ENCODE assay signal across 8 cellular contexts in genomic region chr6:166253277-166254229, GRCh38. TPM values are rescaled to one million over a fixed set of nuclear protein-coding genes. Genes with fewer than 3 reads are reported as not detected.
DNase-seq lines count a peak whose midpoint lies in the region; ATAC-seq, FAIRE-seq and TF ChIP-seq lines count a peak whose summit lies in the region.

No MANE protein-coding gene starts in this region.

- CTCF ChIA-PET in activated B cell treated with CpG ODN at 0.5 μM for 24 hours (lab: Charles Lee), result no interaction called here

- H3K4me3 Mint-ChIP-seq in activated B cell treated with CpG ODN at 0.5 μM for 24 hours (peak overlapping the region; percentile 77), progenitor cell of endocrine pancreas (ENCODE audit: low read depth) (peak overlapping the region; percentile 66)

- H3K4me1 Mint-ChIP-seq in activated B cell treated with CpG ODN at 0.5 μM for 24 hours (peaks cover 17% of the 10 kb centered on the region), progenitor cell of endocrine pancreas (ENCODE audit: low read depth) (no peaks in the 10 kb centered on the region)

- H3K27me3 Mint-ChIP-seq in activated B cell treated with CpG ODN at 0.5 μM for 24 hours (peaks cover 16% of the 10 kb centered on the region), progenitor cell of endocrine pancreas (peaks cover 58% of the 10 kb centered on the region)

- peak; percentile 23 for DNase-seq in activated T-cell treated with anti-CD3 and anti-CD28 coated beads for 24 hours (ENCODE audit: low read depth)
- DNase-seq in activated T-cell treated with anti-CD3 and anti-CD28 coated beads, Interleukin-2, amount 50 U/mL, for 1 hour, result no peak
- DNase-seq in activated B cell treated with CpG ODN at 0.5 μM for 24 hours, result peak; percentile 40
- DNase-seq in frontal cortex (ENCODE audit: low spot score in 2 of 2), result peak; percentile 42 to 44
- no peak for DNase-seq in progenitor cell of endocrine pancreas (ENCODE audit: low spot score, unreplicated experiment)
- no peak for DNase-seq in lower leg skin (ENCODE audit: low spot score in 2 of 2)
- no peak for DNase-seq in NCI-H226

- no peak overlapping the region for H3K4me3 ChIP-seq in lower leg skin (ENCODE audit: low read depth, poor library complexity, severe bottlenecking)

- no peak for TF ChIP-seq POLR2A in lower leg skin (IDR thresholded peaks at IDR 0.05)

- no peak for FAIRE-seq in frontal cortex (lab: Jason Lieb, UNC)

- intact Hi-C loops in activated B cell treated with CpG ODN at 0.5 μM for 24 hours (cut with micrococcal nuclease), result loop anchor here (10.0 kb wide), 1 partner anchor 89 kb away; the partner anchor contains the start of gene TBXT
- intact Hi-C loops in lower leg skin (cut with DNase I; ENCODE audit: low total_unique reads), result no loop called here

- WGBS in lower leg skin, 2 donors, result 3 to 4% methylated on average over 63 to 65 of the region's 67 CpGs

- POLR2A ChIA-PET in activated B cell treated with CpG ODN at 0.5 μM for 24 hours (lab: Charles Lee), result interaction anchor here (0.6 to 0.7 kb wide), 3 partner anchors 23 to 332 kb away, joined by 3 to 6 read pairs (median 3); partner anchors contain the start of gene PRR18

- peaks cover 3% of the 10 kb centered on the region for H3K9me3 Mint-ChIP-seq in activated B cell treated with CpG ODN at 0.5 μM for 24 hours
- H3K9me3 Mint-ChIP-seq in progenitor cell of endocrine pancreas (ENCODE audit: low read depth), result no peaks in the 10 kb centered on the region

- H3K27ac Mint-ChIP-seq in activated B cell treated with CpG ODN at 0.5 μM for 24 hours, result no peak overlapping the region
- no peak overlapping the region for H3K27ac Mint-ChIP-seq in progenitor cell of endocrine pancreas

- ATAC-seq in activated B cell treated with CpG ODN at 0.5 μM for 24 hours (ENCODE audit: low read depth) (peak; percentile 66), GM21528 (IDR thresholded peaks at IDR 0.05; ENCODE audit: low FRiP score, unreplicated experiment) (no peak)

- TF ChIP-seq CTCF in activated B cell treated with CpG ODN at 0.5 μM for 24 hours (IDR thresholded peaks at IDR 0.05) (no peak), progenitor cell of endocrine pancreas (IDR thresholded peaks at IDR 0.05; ENCODE audit: unreplicated experiment) (no peak), lower leg skin (IDR thresholded peaks at IDR 0.05) (no peak)

- H3K36me3 Mint-ChIP-seq in activated B cell treated with CpG ODN at 0.5 μM for 24 hours (ENCODE audit: low read depth) (no peaks in the 10 kb centered on the region), progenitor cell of endocrine pancreas (ENCODE audit: insufficient read depth) (no peaks in the 10 kb centered on the region)

RNA-seq across cellular contexts. Expression of gene PRR18, which starts 54.6 kb away (rescaled TPM):
- total RNA-seq in activated B cell treated with CpG ODN at 0.5 μM for 24 hours (0.10 TPM in 1 of 2 replicates, not detected in the other), frontal cortex (under 0.01 TPM), progenitor cell of endocrine pancreas (0.60 and 0.93 TPM in 2 replicates), lower leg skin (not detected)

Comparison
In these comparisons a context has a peak if more than half of its experiments do, and no peak if none do; other contexts are left out.
1. DNase-seq: peak in activated T-cell treated with anti-CD3 and anti-CD28 coated beads for 24 hours (single experiment), activated B cell treated with CpG ODN at 0.5 μM for 24 hours (single experiment) and frontal cortex (2 of 2); none in activated T-cell treated with anti-CD3 and anti-CD28 coated beads, Interleukin-2, amount 50 U/mL, for 1 hour (single experiment), progenitor cell of endocrine pancreas (single experiment), lower leg skin (0 of 2) and NCI-H226 (single experiment).